In the genomic region with DNA sequence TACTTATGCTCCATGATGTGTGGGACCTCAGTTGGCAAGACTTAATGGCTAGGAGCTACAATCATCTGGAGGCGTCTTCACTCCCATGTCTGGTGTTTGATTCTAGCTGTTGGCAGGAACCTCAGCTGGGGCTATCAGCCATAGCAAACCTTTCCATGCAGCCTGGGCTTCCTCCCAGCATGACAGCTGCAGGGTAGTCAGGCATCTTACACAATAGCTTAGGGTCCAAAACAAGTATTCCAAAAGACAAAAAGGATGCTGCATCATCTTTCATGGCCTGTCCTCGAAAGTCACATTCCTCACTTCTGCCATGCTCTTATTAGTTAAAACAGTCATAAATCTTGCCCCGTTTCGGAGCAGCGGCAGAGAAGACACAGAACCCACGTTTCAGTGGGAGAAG, we compare ENCODE assay signal across 11 cellular contexts.
DNase-seq lines count a peak whose midpoint lies in the region; ATAC-seq lines count a peak whose summit lies in the region.
"Had no signal": no experiment of that assay in that cellular context is flagged by ENCODE, and none has a peak within 500 bp of the region (broad histone marks: within the 10 kb centered on the region; RNA-seq: fewer than 3 reads in every experiment).

No MANE protein-coding gene starts in this region.

- H3K4me2 ChIP-seq in BLaER1, result peak overlapping the region; percentile 58
- H3K4me2 ChIP-seq: KMS-11 had no signal

- in situ Hi-C loops in HAP-1 (cut with MboI; ENCODE audit: low sequenced_read_pairs), result no loop called here

- H3K4me1 ChIP-seq in BLaER1, result peaks cover 77% of the 10 kb centered on the region
- H3K4me1 ChIP-seq in HAP-1, result peaks cover 13% of the 10 kb centered on the region

- H3K27me3 ChIP-seq in BLaER1 (no peaks in the 10 kb centered on the region), HAP-1 (ENCODE audit: low read depth) (no peaks in the 10 kb centered on the region)
- H3K27me3 ChIP-seq: tibial artery had no signal

- no peak overlapping the region for H3K9ac ChIP-seq in BLaER1
- H3K9ac ChIP-seq: KMS-11 had no signal

- no peak for ATAC-seq in HG03039 (IDR thresholded peaks at IDR 0.05; ENCODE audit: unreplicated experiment)

- H3K9me3 ChIP-seq in BLaER1, result no peaks in the 10 kb centered on the region; the same call in 1 of the 2 replicates
- H3K9me3 ChIP-seq in HAP-1, result no peaks in the 10 kb centered on the region
- H3K9me3 ChIP-seq: tibial artery had no signal

- DNase-seq in NCI-H226 (peak; percentile 22), dermis microvascular lymphatic vessel endothelial cell (ENCODE audit: low read depth in 2 of 2) (peak; percentile 10 to 53), myocyte (ENCODE audit: low read depth) (peak; percentile 75), SK-N-DZ (ENCODE audit: low spot score) (no peak), HAP-1 (ENCODE audit: low spot score in 2 of 2) (no peak), foreskin melanocyte (no peak)
- DNase-seq: islet precursor cell had no signal

- H3K27ac ChIP-seq in BLaER1, result peak overlapping the region; percentile 52; the same call in 1 of the 2 replicates
- H3K27ac ChIP-seq: KMS-11, tibial artery had no signal

- no peak overlapping the region for H3K4me3 ChIP-seq in BLaER1
- no peak overlapping the region for H3K4me3 ChIP-seq in HAP-1
- H3K4me3 ChIP-seq: tibial artery had no signal

- H3K36me3 ChIP-seq in BLaER1 (0 out of 2 replicates have a peak, but pooled peaks cover 4% of the 10 kb centered on the region), HAP-1 (replicated peaks) (no peaks in the 10 kb centered on the region)
- H3K36me3 ChIP-seq: tibial artery had no signal

- no peaks in the 10 kb centered on the region for H4K20me1 ChIP-seq in BLaER1

Comparison
In these comparisons a context has a peak if more than half of its experiments do, and no peak if none do; other contexts are left out.
1. DNase-seq: peak in NCI-H226 (single experiment), dermis microvascular lymphatic vessel endothelial cell (2 of 2) and myocyte (single experiment); none in SK-N-DZ (single experiment), HAP-1 (0 of 2) and foreskin melanocyte (single experiment).